1 cellular context compared by ENCODE assay signal in genomic region chr14:60506985-60507829, GRCh38.
TF ChIP-seq lines count a peak whose summit lies in the region.

No MANE protein-coding gene starts in this region.

TF ChIP-seq in SK-N-SH treated with all-trans-retinoic acid at 6 μM for 48 hours, 23 proteins besides CTCF, POLR2A, EP300 and RAD21 (continued from another document):
- no peak for TF ChIP-seq TCF4 (CRISPR knock-in tag; IDR thresholded peaks at IDR 0.05; ENCODE audit: borderline replicate concordance)
- no peak for TF ChIP-seq POU6F1 (CRISPR knock-in tag; IDR thresholded peaks at IDR 0.05; ENCODE audit: borderline replicate concordance, low read depth)
- TF ChIP-seq TOX (CRISPR knock-in tag; IDR thresholded peaks at IDR 0.05; ENCODE audit: borderline replicate concordance) = no peak
- TF ChIP-seq ISL1 (CRISPR knock-in tag; IDR thresholded peaks at IDR 0.05) = no peak
- no peak for TF ChIP-seq CSRNP3 (CRISPR knock-in tag; IDR thresholded peaks at IDR 0.05)
- TF ChIP-seq GLIS3 (CRISPR knock-in tag; IDR thresholded peaks at IDR 0.05) = no peak
- TF ChIP-seq ZC3H10 (CRISPR knock-in tag; IDR thresholded peaks at IDR 0.05) = no peak
